In genomic region chr2:159053186-159054031, GRCh38 we compare ENCODE assay signal across 14 cellular contexts.
DNase-seq lines count a peak whose midpoint lies in the region; ATAC-seq, FAIRE-seq and TF ChIP-seq lines count a peak whose summit lies in the region.
"Had no signal": no experiment of that assay in that cellular context is flagged by ENCODE, and none has a peak within 500 bp of the region (broad histone marks: within the 10 kb centered on the region; RNA-seq: fewer than 3 reads in every experiment).

No MANE protein-coding gene starts in this region.

- WGBS in GM23248 (ENCODE audit: low coverage in 1 of 2, low lambda C conversion rate in 2 of 2, missing lambda C conversion rate in 2 of 2), 2 experiments = 80 to 82% methylated on average over 3 of the region's 3 CpGs
- 78% methylated on average over 3 of the region's 3 CpGs for WGBS in smooth muscle cell (ENCODE audit: low lambda C conversion rate)
- WGBS in hepatocyte (ENCODE audit: low lambda C conversion rate, missing lambda C conversion rate) = 89% methylated on average over 3 of the region's 3 CpGs

- no peaks in the 10 kb centered on the region for H3K27me3 ChIP-seq in GM23248 (replicated peaks; ENCODE audit: insufficient read depth)
- H3K27me3 ChIP-seq in astrocyte (ENCODE audit: insufficient read depth, low read length) = no peaks in the 10 kb centered on the region
- no peaks in the 10 kb centered on the region for H3K27me3 ChIP-seq in smooth muscle cell (ENCODE audit: low read depth)
- H3K27me3 ChIP-seq in hepatocyte = no peaks in the 10 kb centered on the region
- H3K27me3 ChIP-seq: right atrium auricular region had no signal

- H3K4me2 ChIP-seq in GM23248 (ENCODE audit: unreplicated experiment) (no peak overlapping the region), astrocyte (ENCODE audit: low read length) (no peak overlapping the region), smooth muscle cell (peak overlapping the region; percentile 22), hepatocyte (no peak overlapping the region)

- H3K9me3 ChIP-seq in GM23248 (ENCODE audit: low read depth) = no peaks in the 10 kb centered on the region
- H3K9me3 ChIP-seq in astrocyte (ENCODE audit: insufficient read depth, low read depth, low read length) = no peaks in the 10 kb centered on the region
- no peaks in the 10 kb centered on the region for H3K9me3 ChIP-seq in smooth muscle cell (replicated peaks; ENCODE audit: low read depth)
- no peaks in the 10 kb centered on the region for H3K9me3 ChIP-seq in hepatocyte (ENCODE audit: low read depth)
- H3K9me3 ChIP-seq: right atrium auricular region had no signal

- H3K4me1 ChIP-seq in GM23248 (ENCODE audit: insufficient read depth) (no peaks in the 10 kb centered on the region), astrocyte (ENCODE audit: insufficient read depth, low read length) (peaks cover 12% of the 10 kb centered on the region), smooth muscle cell (ENCODE audit: low read depth) (peaks cover 15% of the 10 kb centered on the region), hepatocyte (ENCODE audit: insufficient read depth) (peaks cover 15% of the 10 kb centered on the region)

- H3K79me2 ChIP-seq in GM23248 (ENCODE audit: insufficient read depth) (peaks cover 61% of the 10 kb centered on the region), astrocyte (ENCODE audit: insufficient read depth, low read length) (peaks cover 87% of the 10 kb centered on the region), smooth muscle cell (ENCODE audit: low read depth) (peaks cover 36% of the 10 kb centered on the region), hepatocyte (peaks cover 75% of the 10 kb centered on the region)

- peak; percentile 34 for FAIRE-seq in astrocyte (lab: Jason Lieb, UNC)
- FAIRE-seq: colon had no signal

- no peaks in the 10 kb centered on the region for H3K9me3 Mint-ChIP-seq in astrocyte (ENCODE audit: unreplicated experiment)
- no peaks in the 10 kb centered on the region for H3K9me3 Mint-ChIP-seq in activated CD4-positive, alpha-beta memory T cell treated with anti-CD3 and anti-CD28 coated beads for 36 hours
- H3K9me3 Mint-ChIP-seq: activated T-helper 1 cell treated with anti-CD3 and anti-CD28 coated beads, Interleukin-12 subunit alpha, Interleukin-12 subunit beta, Interleukin-2, Interleukin-4 antibody, amounts not matched to agents 30 ng/mL and 10 ng/mL and 1 ng/mL, durations not matched to agents 14 hours and 24 hours and 36 hours had no signal

- in situ Hi-C loops in GM23248 (cut with MboI) = no loop called here

- no peak overlapping the region for H3K9ac ChIP-seq in GM23248
- peak overlapping the region; percentile 21 for H3K9ac ChIP-seq in astrocyte (ENCODE audit: low read length)
- no peak overlapping the region for H3K9ac ChIP-seq in smooth muscle cell (ENCODE audit: low read depth)

- H3K4me3 Mint-ChIP-seq in astrocyte (ENCODE audit: unreplicated experiment) = no peak overlapping the region
- H3K4me3 Mint-ChIP-seq in activated CD4-positive, alpha-beta memory T cell treated with anti-CD3 and anti-CD28 coated beads for 36 hours = no peak overlapping the region
- H3K4me3 Mint-ChIP-seq: activated T-helper 1 cell treated with anti-CD3 and anti-CD28 coated beads, Interleukin-12 subunit alpha, Interleukin-12 subunit beta, Interleukin-2, Interleukin-4 antibody, amounts not matched to agents 30 ng/mL and 10 ng/mL and 1 ng/mL, durations not matched to agents 14 hours and 24 hours and 36 hours had no signal

- H3K27ac ChIP-seq in GM23248 (no peak overlapping the region), astrocyte (ENCODE audit: low read depth, low read length) (peak overlapping the region; percentile 68), smooth muscle cell (ENCODE audit: low read depth) (peak overlapping the region; percentile 43), hepatocyte (no peak overlapping the region)

- H3K4me3 ChIP-seq in GM23248 = no peak overlapping the region
- H3K4me3 ChIP-seq in astrocyte (ENCODE audit: insufficient read depth, low read depth, low read length) = no peak overlapping the region
- H3K4me3 ChIP-seq in fibroblast of the aortic adventitia (ENCODE audit: low read depth, low read length) = no peak overlapping the region
- H3K4me3 ChIP-seq in smooth muscle cell = no peak overlapping the region
- H3K4me3 ChIP-seq in hepatocyte = no peak overlapping the region
- H3K4me3 ChIP-seq: right atrium auricular region had no signal

- ATAC-seq in GM18517 (IDR thresholded peaks at IDR 0.05; ENCODE audit: unreplicated experiment) = no peak
- ATAC-seq: PC-3 had no signal

- POLR2A ChIA-PET in activated CD4-positive, alpha-beta memory T cell treated with anti-CD3 and anti-CD28 coated beads for 36 hours (lab: Charles Lee) = no interaction called here

- DNase-seq in GM23248 (peak; percentile 40), astrocyte (ENCODE audit: low read depth) (peak; percentile 95), fibroblast of the aortic adventitia (ENCODE audit: low read depth) (peak; percentile 69), smooth muscle cell (lab: John Stamatoyannopoulos, UW; ENCODE audit: unreplicated experiment) (no peak), hepatocyte (ENCODE audit: low spot score) (no peak)
- DNase-seq in activated CD4-positive, alpha-beta memory T cell treated with anti-CD3 and anti-CD28 coated beads for 36 hours = no peak
- DNase-seq: activated CD4-positive, alpha-beta T cell treated with anti-CD3 and anti-CD28 coated beads, Interleukin-2, amount 50 U/mL, for 48 hours; NCI-H1436 treated with DMSO at 0.1 percent for 48 hours; NCI-H524; PC-3 had no signal

- H3K27ac Mint-ChIP-seq in astrocyte (ENCODE audit: unreplicated experiment) = no peak overlapping the region
- H3K27ac Mint-ChIP-seq in activated CD4-positive, alpha-beta memory T cell treated with anti-CD3 and anti-CD28 coated beads for 36 hours = no peak overlapping the region
- H3K27ac Mint-ChIP-seq: activated T-helper 1 cell treated with anti-CD3 and anti-CD28 coated beads, Interleukin-12 subunit alpha, Interleukin-12 subunit beta, Interleukin-2, Interleukin-4 antibody, amounts not matched to agents 30 ng/mL and 10 ng/mL and 1 ng/mL, durations not matched to agents 14 hours and 24 hours and 36 hours had no signal

- peaks cover 34% of the 10 kb centered on the region for H3K4me1 Mint-ChIP-seq in astrocyte (ENCODE audit: low read depth, unreplicated experiment)
- no peaks in the 10 kb centered on the region for H3K4me1 Mint-ChIP-seq in activated CD4-positive, alpha-beta memory T cell treated with anti-CD3 and anti-CD28 coated beads for 36 hours (ENCODE audit: low read depth)

- CTCF ChIA-PET in activated CD4-positive, alpha-beta memory T cell treated with anti-CD3 and anti-CD28 coated beads for 36 hours (lab: Charles Lee) = no interaction called here

- TF ChIP-seq CTCF in astrocyte (IDR thresholded peaks at IDR 0.05; ENCODE audit: insufficient read depth, low read depth, low read length) = no peak
- TF ChIP-seq CTCF in fibroblast of the aortic adventitia (IDR thresholded peaks at IDR 0.05; ENCODE audit: insufficient read depth, low read length) = no peak
- no peak for TF ChIP-seq CTCF in smooth muscle cell (IDR thresholded peaks at IDR 0.05; ENCODE audit: borderline replicate concordance, insufficient read depth, poor library complexity, severe bottlenecking)
- TF ChIP-seq CTCF in hepatocyte (IDR thresholded peaks at IDR 0.05; ENCODE audit: poor library complexity) = no peak

- H2AFZ ChIP-seq in GM23248 (no peak overlapping the region), astrocyte (ENCODE audit: low read depth, low read length) (no peak overlapping the region), smooth muscle cell (ENCODE audit: low read depth) (no peak overlapping the region), hepatocyte (no peak overlapping the region)

- H3F3A ChIP-seq in GM23248 (ENCODE audit: insufficient read depth) = no peaks in the 10 kb centered on the region
- H3F3A ChIP-seq in smooth muscle cell (ENCODE audit: low read depth) = no peaks in the 10 kb centered on the region

- H3K36me3 Mint-ChIP-seq in astrocyte (ENCODE audit: low read depth, unreplicated experiment) = peaks cover 13% of the 10 kb centered on the region
- H3K36me3 Mint-ChIP-seq in activated CD4-positive, alpha-beta memory T cell treated with anti-CD3 and anti-CD28 coated beads for 36 hours = no peaks in the 10 kb centered on the region

- H3K36me3 ChIP-seq in GM23248 (ENCODE audit: low read depth) (no peaks in the 10 kb centered on the region), astrocyte (ENCODE audit: insufficient read depth, low read length) (no peaks in the 10 kb centered on the region), smooth muscle cell (ENCODE audit: low read depth) (no peaks in the 10 kb centered on the region), hepatocyte (replicated peaks; ENCODE audit: insufficient read depth, low read depth) (no peaks in the 10 kb centered on the region)
- H3K36me3 ChIP-seq: right atrium auricular region had no signal

- intact Hi-C loops in activated CD4-positive, alpha-beta memory T cell treated with anti-CD3 and anti-CD28 coated beads for 36 hours (cut with micrococcal nuclease) = no loop called here

- no peaks in the 10 kb centered on the region for H3K27me3 Mint-ChIP-seq in astrocyte (ENCODE audit: low read depth, unreplicated experiment)
- H3K27me3 Mint-ChIP-seq in activated CD4-positive, alpha-beta memory T cell treated with anti-CD3 and anti-CD28 coated beads for 36 hours = peaks cover 5% of the 10 kb centered on the region

- no peaks in the 10 kb centered on the region for H4K20me1 ChIP-seq in GM23248 (ENCODE audit: insufficient read depth)
- peaks cover 23% of the 10 kb centered on the region for H4K20me1 ChIP-seq in astrocyte (ENCODE audit: insufficient read depth, low read length)
- H4K20me1 ChIP-seq in smooth muscle cell (ENCODE audit: low read depth) = peaks cover 88% of the 10 kb centered on the region
- H4K20me1 ChIP-seq in hepatocyte (ENCODE audit: insufficient read depth, poor library complexity, severe bottlenecking) = peaks cover 5% of the 10 kb centered on the region

- H3K9me2 ChIP-seq in GM23248 (ENCODE audit: insufficient read depth) (no peaks in the 10 kb centered on the region), hepatocyte (replicated peaks; ENCODE audit: insufficient read depth) (no peaks in the 10 kb centered on the region)

Comparison
In these comparisons a context has a peak if more than half of its experiments do, and no peak if none do; other contexts are left out.
1. DNase-seq: peak in GM23248 (single experiment), astrocyte (single experiment) and fibroblast of the aortic adventitia (single experiment); none in smooth muscle cell (single experiment), hepatocyte (single experiment) and activated CD4-positive, alpha-beta memory T cell treated with anti-CD3 and anti-CD28 coated beads for 36 hours (single experiment).
2. H3K27ac ChIP-seq: peak in astrocyte (single experiment) and smooth muscle cell (single experiment); none in GM23248 (single experiment) and hepatocyte (single experiment).